9 cellular contexts compared by ENCODE assay signal in the genomic region with DNA sequence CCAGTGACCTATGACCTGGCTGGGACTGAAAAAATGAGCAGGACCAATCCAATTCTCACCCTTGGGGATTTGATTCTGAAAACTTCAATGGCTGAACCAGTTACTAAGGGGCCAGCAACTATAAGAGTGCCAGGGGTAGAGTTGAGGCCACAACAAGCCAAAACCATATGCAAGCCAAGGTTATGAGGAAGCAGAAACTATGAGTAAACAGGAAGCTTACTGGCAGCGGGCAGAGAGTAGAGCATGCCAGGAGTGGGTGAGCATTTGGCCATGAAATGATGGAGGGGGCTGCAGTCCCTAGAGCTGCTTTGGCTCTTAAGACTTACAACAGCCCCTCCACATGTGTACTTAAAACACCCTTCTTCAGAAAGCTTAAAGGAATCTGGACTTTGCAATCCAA.
DNase-seq lines count a peak whose midpoint lies in the region; ATAC-seq, FAIRE-seq and TF ChIP-seq lines count a peak whose summit lies in the region.
"Had no signal": no experiment of that assay in that cellular context is flagged by ENCODE, and none has a peak within 500 bp of the region (broad histone marks: within the 10 kb centered on the region; RNA-seq: fewer than 3 reads in every experiment).

No MANE protein-coding gene starts in this region.

- peak overlapping the region; percentile 58 for H3K9ac ChIP-seq in keratinocyte (ENCODE audit: control insufficient read depth, extremely low read depth, insufficient read depth, low read length)

- H2AFZ ChIP-seq in keratinocyte (ENCODE audit: control insufficient read depth, low read length): no peak overlapping the region

- ATAC-seq in HG03460 (IDR thresholded peaks at IDR 0.05; ENCODE audit: unreplicated experiment): peak; percentile 29

- H3K27me3 ChIP-seq in keratinocyte (ENCODE audit: control insufficient read depth, extremely low read depth, insufficient read depth, low read length): no peaks in the 10 kb centered on the region
- H3K27me3 ChIP-seq: cardiac muscle cell had no signal

- H3K9me3 ChIP-seq in keratinocyte (ENCODE audit: control insufficient read depth, low read depth, low read length): no peaks in the 10 kb centered on the region

- peaks cover 2% of the 10 kb centered on the region for H4K20me1 ChIP-seq in keratinocyte (ENCODE audit: control insufficient read depth, extremely low read depth, insufficient read depth, low read length)

- peak overlapping the region; percentile 85 for H3K27ac ChIP-seq in keratinocyte (ENCODE audit: control insufficient read depth, insufficient read depth, low read length)
- H3K27ac ChIP-seq: cardiac muscle cell had no signal

- peak overlapping the region; percentile 42 for H3K4me2 ChIP-seq in keratinocyte (ENCODE audit: control insufficient read depth, extremely low read depth, insufficient read depth, low read depth, low read length)

- DNase-seq in ELR (ENCODE audit: low read depth): peak; percentile 83
- peak; percentile 30 to 38 for DNase-seq in activated CD4-positive, alpha-beta T cell treated with anti-CD3 and anti-CD28 coated beads for 4 hours
- no peak for DNase-seq in keratinocyte (ENCODE audit: low read depth, low spot score)
- no peak for DNase-seq in iPS-NIHi11 (ENCODE audit: low spot score)
- DNase-seq in DMS 273 (lab: John Stamatoyannopoulos, UW; ENCODE audit: unreplicated experiment): no peak
- no peak for DNase-seq in NCI-H82 (lab: John Stamatoyannopoulos, UW)
- DNase-seq in NCI-H524 treated with DMSO at 0.1 percent for 48 hours (lab: John Stamatoyannopoulos, UW): no peak

- H3K4me1 ChIP-seq in keratinocyte (ENCODE audit: control insufficient read depth, extremely low read depth, insufficient read depth, low read length): peaks cover 44% of the 10 kb centered on the region

- FAIRE-seq in keratinocyte (lab: Jason Lieb, UNC): peak; percentile 90

- H3K79me2 ChIP-seq in keratinocyte (ENCODE audit: control insufficient read depth, insufficient read depth, low read length): peaks cover 62% of the 10 kb centered on the region

- H3K4me3 ChIP-seq in keratinocyte (ENCODE audit: control insufficient read depth in 2 of 3, extremely low read depth in 1 of 3, insufficient read depth in 2 of 3, low read depth in 1 of 3, low read length in 3 of 3): peak overlapping the region in 2 of 3 experiments; percentile 3 to 13
- H3K4me3 ChIP-seq: cardiac muscle cell had no signal

- H3K9me1 ChIP-seq in keratinocyte (ENCODE audit: control insufficient read depth, extremely low read depth, insufficient read depth, low read length): no peaks in the 10 kb centered on the region

- dilution Hi-C loops in keratinocyte (cut with MboI; ENCODE audit: extremely low pct_ligation_motif_present, low sequenced_read_pairs): no loop called here

- no peaks in the 10 kb centered on the region for H3K36me3 ChIP-seq in keratinocyte (ENCODE audit: control insufficient read depth in 2 of 2, extremely low read depth in 1 of 2, insufficient read depth in 2 of 2, low read length in 2 of 2)
- H3K36me3 ChIP-seq: cardiac muscle cell had no signal

- TF ChIP-seq CTCF in keratinocyte (optimal IDR thresholded peaks at IDR 0.05 in 1 of 3, IDR thresholded peaks at IDR 0.05 in 1 of 3, conservative IDR thresholded peaks at IDR 0.05 in 1 of 3; ENCODE audit: extremely low read depth in 1 of 3, insufficient read depth in 2 of 3, low read length in 3 of 3): no peak

Comparison
In these comparisons a context has a peak if more than half of its experiments do, and no peak if none do; other contexts are left out.
1. DNase-seq: peak in ELR (single experiment) and activated CD4-positive, alpha-beta T cell treated with anti-CD3 and anti-CD28 coated beads for 4 hours (2 of 2); none in keratinocyte (single experiment), iPS-NIHi11 (single experiment), DMS 273 (single experiment), NCI-H82 (single experiment) and NCI-H524 treated with DMSO at 0.1 percent for 48 hours (single experiment).